17 cellular contexts compared by ENCODE assay signal in the genomic region with DNA sequence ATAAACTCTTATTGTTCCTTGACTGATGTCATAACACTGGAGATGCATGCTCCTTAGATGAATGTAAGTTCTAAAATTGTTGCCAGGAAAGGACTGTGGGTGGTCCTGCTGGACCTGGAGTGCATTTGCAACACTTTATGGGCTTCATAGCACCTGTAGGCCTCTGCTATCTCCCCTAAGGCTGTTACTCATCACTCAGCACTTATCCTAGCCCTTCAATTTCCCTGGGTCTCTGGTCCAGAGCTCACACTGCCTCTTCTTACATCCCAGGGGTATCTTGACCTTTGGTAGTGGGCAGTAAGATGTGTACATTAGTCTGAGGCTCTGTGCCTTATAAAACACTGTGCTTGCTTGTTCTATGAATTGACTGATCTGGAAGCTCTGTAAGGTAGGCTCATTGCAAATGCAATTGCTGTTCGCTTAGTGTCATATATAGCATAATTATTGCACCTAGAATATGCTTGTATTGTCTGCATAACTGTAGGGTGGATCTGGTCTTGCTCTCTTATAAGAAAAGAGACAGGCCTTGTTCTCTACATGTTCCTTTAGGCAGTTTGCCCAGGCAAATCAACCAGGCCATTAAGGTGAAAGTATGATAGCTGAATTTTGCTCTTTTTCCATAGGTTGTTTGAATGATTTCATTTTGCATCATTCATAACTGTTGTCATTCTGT.
"Had no signal": no experiment of that assay in that cellular context is flagged by ENCODE, and none has a peak within 500 bp of the region (broad histone marks: within the 10 kb centered on the region; RNA-seq: fewer than 3 reads in every experiment).

No MANE protein-coding gene starts in this region.

- H3K36me3 ChIP-seq: brain microvascular endothelial cell, left lung, pancreas, tibial artery had no signal

- H3K9me3 Mint-ChIP-seq: activated T-cell treated with anti-CD3 and anti-CD28 coated beads, Interleukin-2, amount 50 U/mL, for 4 hours had no signal

- DNase-seq: activated CD4-positive, alpha-beta T cell treated with anti-CD3 and anti-CD28 coated beads, Interleukin-2, amount 50 U/mL, for 1 hour; activated CD4-positive, CD25-positive, alpha-beta regulatory T cell treated with anti-CD3 and anti-CD28 coated beads, Interleukin-2, amount 50 U/mL, for 72 hours; activated CD8-positive, alpha-beta memory T cell treated with anti-CD3 and anti-CD28 coated beads, Interleukin-2, amount 50 U/mL, for 4 hours; activated effector memory CD4-positive, alpha-beta T cell treated with Interleukin-2 at 50 U/mL for 16 hours; activated naive CD4-positive, alpha-beta T cell treated with anti-CD3 and anti-CD28 coated beads, Interleukin-2, amount 50 U/mL, for 16 hours; activated T-cell treated with anti-CD3 and anti-CD28 coated beads, Interleukin-2, amount 50 U/mL, for 4 hours; aorta; brain microvascular endothelial cell; erythroblast; hypothalamus; left lung; naive thymus-derived CD4-positive, alpha-beta T cell; pancreas; stimulated activated naive B cell treated with anti-CD40 and anti-IgM and Interleukin-4, amounts not matched to agents 10 μg/mL and 1 μg/mL and 100 μg/mL, for 72 hours; tibial artery had no signal

- H3K4me3 Mint-ChIP-seq: activated T-cell treated with anti-CD3 and anti-CD28 coated beads, Interleukin-2, amount 50 U/mL, for 4 hours; naive thymus-derived CD4-positive, alpha-beta T cell; stimulated activated naive B cell treated with anti-CD40 and anti-IgM and Interleukin-4, amounts not matched to agents 10 μg/mL and 1 μg/mL and 100 μg/mL, for 72 hours; T-helper 1 cell treated with Interleukin-12 subunit alpha and Interleukin-12 subunit beta and Interleukin-4 antibody, amounts not matched to agents 30 μg/mL and 1 μg/mL, for 36 hours had no signal

- ATAC-seq: activated T-cell treated with anti-CD3 and anti-CD28 coated beads, Interleukin-2, amount 50 U/mL, for 4 hours; left lung; naive thymus-derived CD4-positive, alpha-beta T cell; pancreas; stimulated activated naive B cell treated with anti-CD40 and anti-IgM and Interleukin-4, amounts not matched to agents 10 μg/mL and 1 μg/mL and 100 μg/mL, for 72 hours had no signal

- H3K27ac Mint-ChIP-seq: stimulated activated naive B cell treated with anti-CD40 and anti-IgM and Interleukin-4, amounts not matched to agents 10 μg/mL and 1 μg/mL and 100 μg/mL, for 72 hours; T-helper 1 cell treated with Interleukin-12 subunit alpha and Interleukin-12 subunit beta and Interleukin-4 antibody, amounts not matched to agents 30 μg/mL and 1 μg/mL, for 36 hours had no signal

- H3K27me3 ChIP-seq: brain microvascular endothelial cell, left lung, pancreas, tibial artery had no signal

- H3K27ac ChIP-seq: brain microvascular endothelial cell, left lung, pancreas, tibial artery, VCaP had no signal

- H3K27me3 Mint-ChIP-seq: naive thymus-derived CD4-positive, alpha-beta T cell had no signal

- H3K9me3 ChIP-seq: left lung, pancreas, tibial artery had no signal

- H3K4me3 ChIP-seq: left lung, pancreas, tibial artery had no signal
